In genomic region chr15:90184786-90185704, GRCh38 we compare ENCODE assay signal across 8 cellular contexts.
DNase-seq lines count a peak whose midpoint lies in the region; ATAC-seq lines count a peak whose summit lies in the region.

No MANE protein-coding gene starts in this region.

- H3K27ac Mint-ChIP-seq in memory B cell = peak overlapping the region; percentile 95
- H3K27ac Mint-ChIP-seq in stimulated activated memory B cell treated with anti-CD40 and anti-IgM and Interleukin-4, amounts not matched to agents 10 μg/mL and 1 μg/mL and 100 μg/mL, for 72 hours = peak overlapping the region; percentile 73

- H3K27me3 Mint-ChIP-seq in memory B cell = no peaks in the 10 kb centered on the region
- no peaks in the 10 kb centered on the region for H3K27me3 Mint-ChIP-seq in stimulated activated memory B cell treated with anti-CD40 and anti-IgM and Interleukin-4, amounts not matched to agents 10 μg/mL and 1 μg/mL and 100 μg/mL, for 72 hours

- DNase-seq in AG20443 (ENCODE audit: low spot score) = peak; percentile 79
- peak; percentile 22 for DNase-seq in NCI-H345 treated with DMSO at 0.1 percent for 48 hours (lab: John Stamatoyannopoulos, UW; ENCODE audit: unreplicated experiment)
- peak; percentile 50 for DNase-seq in activated CD4-positive, alpha-beta T cell treated with anti-CD3 and anti-CD28 coated beads, Interleukin-2, amount 50 U/mL, for 1 hour
- DNase-seq in effector CD8-positive, alpha-beta T cell (lab: John Stamatoyannopoulos, UW) = peak; percentile 41
- DNase-seq in memory B cell (ENCODE audit: low spot score in 2 of 2) = peak; percentile 77

- H3K4me1 Mint-ChIP-seq in memory B cell = peaks cover 39% of the 10 kb centered on the region
- peaks cover 56% of the 10 kb centered on the region for H3K4me1 Mint-ChIP-seq in stimulated activated memory B cell treated with anti-CD40 and anti-IgM and Interleukin-4, amounts not matched to agents 10 μg/mL and 1 μg/mL and 100 μg/mL, for 72 hours

- peak overlapping the region; percentile 93 for H3K4me3 Mint-ChIP-seq in memory B cell
- H3K4me3 Mint-ChIP-seq in stimulated activated memory B cell treated with anti-CD40 and anti-IgM and Interleukin-4, amounts not matched to agents 10 μg/mL and 1 μg/mL and 100 μg/mL, for 72 hours = peak overlapping the region; percentile 83

- ATAC-seq in GM18870 (IDR thresholded peaks at IDR 0.05; ENCODE audit: unreplicated experiment) (peak; percentile 46), HG03064 (IDR thresholded peaks at IDR 0.05; ENCODE audit: low read depth, unreplicated experiment) (peak; percentile 68), memory B cell (ENCODE audit: low read depth) (peak; percentile 88)
- peak; percentile 91 for ATAC-seq in stimulated activated memory B cell treated with anti-CD40 and anti-IgM and Interleukin-4, amounts not matched to agents 10 μg/mL and 1 μg/mL and 100 μg/mL, for 72 hours

- H3K9me3 Mint-ChIP-seq in memory B cell = no peaks in the 10 kb centered on the region
- no peaks in the 10 kb centered on the region for H3K9me3 Mint-ChIP-seq in stimulated activated memory B cell treated with anti-CD40 and anti-IgM and Interleukin-4, amounts not matched to agents 10 μg/mL and 1 μg/mL and 100 μg/mL, for 72 hours

- peaks cover 9% of the 10 kb centered on the region for H3K36me3 Mint-ChIP-seq in memory B cell
- no peaks in the 10 kb centered on the region for H3K36me3 Mint-ChIP-seq in stimulated activated memory B cell treated with anti-CD40 and anti-IgM and Interleukin-4, amounts not matched to agents 10 μg/mL and 1 μg/mL and 100 μg/mL, for 72 hours

Comparison
In these comparisons a context has a peak if more than half of its experiments do, and no peak if none do; other contexts are left out.
1. Peak in every context shown above with its lines: DNase-seq and ATAC-seq.
2. DNase-seq: peak in every context shown above with its lines; median percentile 79 in AG20443; 77 in memory B cell; 50 in activated CD4-positive, alpha-beta T cell treated with anti-CD3 and anti-CD28 coated beads, Interleukin-2, amount 50 U/mL, for 1 hour; 41 in effector CD8-positive, alpha-beta T cell; 22 in NCI-H345 treated with DMSO at 0.1 percent for 48 hours.